In the genomic region with DNA sequence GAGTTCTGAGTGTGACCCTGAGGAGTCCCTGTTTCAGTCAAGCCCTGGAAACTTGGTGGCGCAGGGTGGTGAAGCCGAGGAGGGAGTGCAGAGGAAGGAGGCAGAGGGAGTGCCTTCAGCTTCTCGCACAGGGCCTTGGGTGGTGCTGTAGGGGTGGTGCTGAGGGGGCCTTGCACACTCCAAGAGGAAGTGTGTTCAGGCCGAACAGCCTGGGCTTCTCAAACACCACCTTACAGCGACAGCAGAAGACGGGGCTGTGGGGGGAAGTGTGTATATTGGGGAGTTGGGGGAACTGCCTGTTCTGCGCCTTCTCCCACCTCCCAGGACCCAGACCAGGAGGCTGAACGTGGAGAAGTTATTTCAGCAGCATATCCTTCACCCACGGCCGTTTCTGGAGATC, we compare ENCODE assay signal across 18 cellular contexts. TPM values are rescaled to one million over a fixed set of nuclear protein-coding genes. Genes with fewer than 3 reads are reported as not detected.
DNase-seq lines count a peak whose midpoint lies in the region; ATAC-seq and TF ChIP-seq lines count a peak whose summit lies in the region.
"Had no signal": no experiment of that assay in that cellular context is flagged by ENCODE, and none has a peak within 500 bp of the region (broad histone marks: within the 10 kb centered on the region; RNA-seq: fewer than 3 reads in every experiment).

No MANE protein-coding gene starts in this region.

- no peak for TF ChIP-seq RAD21 in IMR-90 (IDR thresholded peaks at IDR 0.05; ENCODE audit: low read length)

- no peak overlapping the region for H4K91ac ChIP-seq in IMR-90 (ENCODE audit: insufficient read depth, low read depth, low read length)
- peak overlapping the region; percentile 65 for H4K91ac ChIP-seq in trophoblast cell (ENCODE audit: low read depth, low read length)

- no peaks in the 10 kb centered on the region for H3K27me3 ChIP-seq in IMR-90 (ENCODE audit: control insufficient read depth, insufficient read depth, low read length)
- H3K27me3 ChIP-seq in RWPE2 (ENCODE audit: insufficient read depth, poor library complexity, severe bottlenecking), result no peaks in the 10 kb centered on the region
- H3K27me3 ChIP-seq in left lung, result no peaks in the 10 kb centered on the region
- H3K27me3 ChIP-seq in trophoblast cell (ENCODE audit: insufficient read depth, low read length), result no peaks in the 10 kb centered on the region

- H2BK12ac ChIP-seq in trophoblast cell (ENCODE audit: low read length), result peak overlapping the region; percentile 61

- no peak overlapping the region for H4K8ac ChIP-seq in IMR-90 (ENCODE audit: low read depth in 2 of 2, low read length in 2 of 2)
- H4K8ac ChIP-seq in trophoblast cell (ENCODE audit: low read depth, low read length), result no peak overlapping the region

- no peak overlapping the region for H4K5ac ChIP-seq in IMR-90 (ENCODE audit: low read depth, low read length)

- no peak overlapping the region for H3K4ac ChIP-seq in IMR-90 (ENCODE audit: low read depth, low read length)
- no peak overlapping the region for H3K4ac ChIP-seq in trophoblast cell (ENCODE audit: low read depth, low read length)

- H2BK120ac ChIP-seq in IMR-90 (ENCODE audit: low read depth, low read length) (no peak overlapping the region), trophoblast cell (ENCODE audit: insufficient read depth, low read length, poor library complexity) (peak overlapping the region; percentile 28)

- no peak overlapping the region for H3K4me2 ChIP-seq in IMR-90 (ENCODE audit: low read depth, low read length)
- H3K4me2 ChIP-seq in trophoblast cell (ENCODE audit: low read length), result no peak overlapping the region

- POLR2A ChIA-PET in IMR-90 (lab: Charles Lee; ENCODE audit: unreplicated experiment), result no interaction called here

- H2AFZ ChIP-seq in IMR-90 (replicated peaks; ENCODE audit: low read length, poor library complexity), result no peak overlapping the region
- no peak overlapping the region for H2AFZ ChIP-seq in trophoblast cell (ENCODE audit: insufficient read depth, low read length, poor library complexity)

- ATAC-seq in IMR-90 (ENCODE audit: low read depth) (no peak), RWPE2 (ENCODE audit: low read depth) (no peak), left lung (peak; percentile 29), HG03280 (IDR thresholded peaks at IDR 0.05; ENCODE audit: unreplicated experiment) (no peak), HG03565 (IDR thresholded peaks at IDR 0.05; ENCODE audit: unreplicated experiment) (no peak)
- ATAC-seq: CD8-positive, alpha-beta T cell; HCT116 had no signal

- in situ Hi-C loops in IMR-90 (cut with MboI; ENCODE audit: low sequenced_read_pairs), result no loop called here

- H3K18ac ChIP-seq in IMR-90 (ENCODE audit: low read depth, low read length) (no peak overlapping the region), trophoblast cell (ENCODE audit: low read length) (peak overlapping the region; percentile 12)

- peaks cover 4% of the 10 kb centered on the region for H3K79me2 ChIP-seq in trophoblast cell (ENCODE audit: control insufficient read depth, insufficient read depth, low read length, poor library complexity)

- H3K14ac ChIP-seq in IMR-90 (replicated peaks; ENCODE audit: low read depth, low read length), result no peak overlapping the region
- H3K14ac ChIP-seq in trophoblast cell (ENCODE audit: low read length), result peak overlapping the region; percentile 56

- no peak overlapping the region for H2BK15ac ChIP-seq in IMR-90 (ENCODE audit: low read depth, low read length)

- H3K4me1 ChIP-seq in IMR-90 (ENCODE audit: control insufficient read depth, insufficient read depth, low read length) (no peaks in the 10 kb centered on the region), RWPE2 (ENCODE audit: insufficient read depth, poor library complexity, severe bottlenecking) (no peaks in the 10 kb centered on the region), left lung (peaks cover 0 to 9% of the 10 kb centered on the region in 2 donors), trophoblast cell (ENCODE audit: control insufficient read depth in 1 of 2, insufficient read depth in 2 of 2, low read length in 2 of 2) (peaks cover 32 to 37% of the 10 kb centered on the region in 2 experiments)

- no peaks in the 10 kb centered on the region for H3K9me1 ChIP-seq in IMR-90 (ENCODE audit: insufficient read depth, low read length)

- CTCF ChIA-PET in IMR-90 (lab: Yijun Ruan, JAX), result no interaction called here

- H3K9ac ChIP-seq in IMR-90 (ENCODE audit: low read depth, low read length) (no peak overlapping the region), trophoblast cell (ENCODE audit: low read length) (no peak overlapping the region)

- H3K56ac ChIP-seq in IMR-90 (ENCODE audit: extremely low read depth, insufficient read depth, low read length), result no peak overlapping the region

- H3K79me1 ChIP-seq in IMR-90 (ENCODE audit: low read depth in 1 of 2, low read length in 2 of 2) (no peaks in the 10 kb centered on the region), trophoblast cell (ENCODE audit: low read length) (peaks cover 38% of the 10 kb centered on the region)

- DNase-seq in IMR-90 (no peak), RWPE2 (ENCODE audit: low spot score) (peak; percentile 42), left lung (no peak), trophoblast cell (no peak), activated gamma-delta T cell (lab: John Stamatoyannopoulos, UW) (no peak), NCI-H345 (lab: John Stamatoyannopoulos, UW) (no peak)
- DNase-seq: CD8-positive, alpha-beta T cell; DMS79 treated with DMSO at 0.1 percent for 48 hours; NCI-H1092 treated with DMSO at 0.1 percent for 48 hours; NCI-H1694; NCI-H2107; NCI-H526 treated with DMSO at 0.1 percent for 48 hours had no signal

- no peaks in the 10 kb centered on the region for H4K20me1 ChIP-seq in IMR-90 (ENCODE audit: insufficient read depth, low read length)

- no peak overlapping the region for H4K12ac ChIP-seq in trophoblast cell (ENCODE audit: low read depth, low read length)

- H2BK20ac ChIP-seq in IMR-90 (ENCODE audit: low read depth, low read length), result no peak overlapping the region

- H3K27ac ChIP-seq in IMR-90 (ENCODE audit: insufficient read depth, low read length) (no peak overlapping the region), RWPE2 (ENCODE audit: poor library complexity, severe bottlenecking) (no peak overlapping the region), left lung (no peak overlapping the region), trophoblast cell (ENCODE audit: low read depth, low read length) (no peak overlapping the region)

- no CpG with 5 or more reads among the region's 10 CpGs for WGBS in IMR-90 (ENCODE audit: extremely low coverage in 2 of 2, insufficient read length in 1 of 2), 2 experiments
- WGBS in trophoblast cell (ENCODE audit: extremely low coverage, insufficient coverage, insufficient read length), result no CpG with 5 or more reads among the region's 10 CpGs

- no peak for TF ChIP-seq POLR2A in IMR-90 (IDR thresholded peaks at IDR 0.05; ENCODE audit: low read depth, low read length)

- BruUV-seq in IMR-90 (replicated peaks; lab: Mats Ljungman, UMichigan), result no TSS peak

- H2AK5ac ChIP-seq in IMR-90 (ENCODE audit: low read depth, low read length) (no peak overlapping the region), trophoblast cell (ENCODE audit: low read length) (peak overlapping the region; percentile 61)

- no peaks in the 10 kb centered on the region for H3K36me3 ChIP-seq in IMR-90 (ENCODE audit: control insufficient read depth, insufficient read depth, low read length)
- H3K36me3 ChIP-seq in RWPE2 (ENCODE audit: low read depth), result no peaks in the 10 kb centered on the region
- no peaks in the 10 kb centered on the region for H3K36me3 ChIP-seq in left lung
- no peaks in the 10 kb centered on the region for H3K36me3 ChIP-seq in trophoblast cell (ENCODE audit: control insufficient read depth in 1 of 2, insufficient read depth in 2 of 2, low read length in 2 of 2)

- peak overlapping the region; percentile 39 for H2AK9ac ChIP-seq in IMR-90 (replicated peaks; ENCODE audit: low read depth, low read length, poor library complexity)

- H3K23ac ChIP-seq in IMR-90 (ENCODE audit: low read depth, low read length) (no peak overlapping the region), trophoblast cell (ENCODE audit: low read length) (no peak overlapping the region)

- dilution Hi-C loops in IMR-90 (cut with HindIII; ENCODE audit: low sequenced_read_pairs, unreplicated experiment), result no loop called here

- H3K9me3 ChIP-seq in IMR-90 (ENCODE audit: control insufficient read depth, insufficient read depth, low read length) (no peaks in the 10 kb centered on the region), RWPE2 (ENCODE audit: severe bottlenecking) (no peaks in the 10 kb centered on the region), left lung (no peaks in the 10 kb centered on the region), trophoblast cell (ENCODE audit: insufficient read depth, low read depth, low read length) (no peaks in the 10 kb centered on the region)

- intact Hi-C loops in IMR-90 (cut with micrococcal nuclease) (no loop called here), left lung (cut with DNase I) (no loop called here)

- TF ChIP-seq CTCF in IMR-90 (conservative IDR thresholded peaks at IDR 0.05; ENCODE audit: low read depth, low read length) (no peak), RWPE2 (IDR thresholded peaks at IDR 0.05; ENCODE audit: poor library complexity, severe bottlenecking) (no peak), left lung (IDR thresholded peaks at IDR 0.05) (no peak)

- H3K4me3 ChIP-seq in IMR-90 (ENCODE audit: insufficient read depth, low read depth, low read length) (no peak overlapping the region), RWPE2 (ENCODE audit: severe bottlenecking) (no peak overlapping the region), left lung (no peak overlapping the region), trophoblast cell (ENCODE audit: low read depth, low read length) (no peak overlapping the region)

- H2BK5ac ChIP-seq in IMR-90 (ENCODE audit: low read depth, low read length, poor library complexity, severe bottlenecking), result no peak overlapping the region
- peak overlapping the region; percentile 3 for H2BK5ac ChIP-seq in trophoblast cell (ENCODE audit: low read depth, low read length, poor library complexity)

TF ChIP-seq in IMR-90, 13 proteins besides CTCF, POLR2A, EP300 and RAD21 (continues in another document):
- TF ChIP-seq SMC3 (IDR thresholded peaks at IDR 0.05; ENCODE audit: low read depth, low read length), result no peak

RNA-seq across cellular contexts. Expression of a gene that starts 18.2 kb away (rescaled TPM):
- total RNA-seq in IMR-90 (2012; rRNA removed), result not detected in 2 replicates
- polyA plus RNA-seq in IMR-90 (2012; rRNA removed), result not detected in 2 replicates
- not detected in 2 replicates for polyA plus RNA-seq in IMR-90 (2012; cell fraction: cytosol; rRNA removed)
- not detected in 2 replicates for polyA plus RNA-seq in IMR-90 (2012; cell fraction: nucleus; rRNA removed; ENCODE audit: low replicate concordance)
- not detected for total RNA-seq in left lung
- 0.19 and 0.25 TPM in 2 replicates for polyA plus RNA-seq in trophoblast cell (2013)
- total RNA-seq: HT1080 had no signal
- polyA plus RNA-seq: AG04450, BJ had no signal

RNA-seq across cellular contexts. Expression of a gene that starts 31.9 kb away (rescaled TPM):
- total RNA-seq in IMR-90 (2012; rRNA removed), result not detected in 2 replicates
- not detected in 2 replicates for polyA plus RNA-seq in IMR-90 (2012; rRNA removed)
- not detected in 2 replicates for polyA plus RNA-seq in IMR-90 (2012; cell fraction: cytosol; rRNA removed)
- not detected in 2 replicates for polyA plus RNA-seq in IMR-90 (2012; cell fraction: nucleus; rRNA removed; ENCODE audit: low replicate concordance)
- total RNA-seq in left lung, result not detected
- not detected in 2 replicates for polyA plus RNA-seq in trophoblast cell (2013)
- total RNA-seq: CD8-positive, alpha-beta T cell; HT1080 had no signal
- polyA plus RNA-seq: AG04450, BJ had no signal
